ENCODE assay signal across 12 cellular contexts in genomic region chr6:29672116-29672515, GRCh38. TPM values are rescaled to one million over a fixed set of nuclear protein-coding genes. Genes with fewer than 3 reads are reported as not detected.
"Had no signal": no experiment of that assay in that cellular context is flagged by ENCODE, and none has a peak within 500 bp of the region (broad histone marks: within the 10 kb centered on the region; RNA-seq: fewer than 3 reads in every experiment).

No MANE protein-coding gene starts in this region.

RNA-seq across cellular contexts. Expression of gene ZFP57, which starts 8.8 kb away (rescaled TPM):
- total RNA-seq: OCI-LY7, PC-3, Right ventricle myocardium inferior, Right ventricle myocardium superior, RPMI7951, SJCRH30, SJSA1, SK-MEL-5 had no signal
- polyA plus RNA-seq: SK-N-SH had no signal

RNA-seq across cellular contexts. Expression of gene MOG, which starts 15.2 kb away (rescaled TPM):
- total RNA-seq: OCI-LY7, PC-3, PC-9, Peyer's patch, RPMI7951, SJCRH30, SJSA1, SK-MEL-5, T-cell had no signal
- polyA plus RNA-seq: SK-N-SH had no signal

RNA-seq across cellular contexts. Expression of gene HLA-F, which starts 51.1 kb away (rescaled TPM):
- total RNA-seq: SJCRH30 had no signal
